In genomic region chr1:184296466-184297243, GRCh38 we compare ENCODE assay signal across 10 cellular contexts.
A peak's percentile ranks its signal among the peaks of the same experiment; 100 is the strongest.
DNase-seq lines count a peak whose midpoint lies in the region; ATAC-seq and TF ChIP-seq lines count a peak whose summit lies in the region.
"Had no signal": no experiment of that assay in that cellular context is flagged by ENCODE, and none has a peak within 500 bp of the region (broad histone marks: within the 10 kb centered on the region; RNA-seq: fewer than 3 reads in every experiment).

No MANE protein-coding gene starts in this region.

- H3K36me3 Mint-ChIP-seq in neural progenitor cell (no peaks in the 10 kb centered on the region), glutamatergic neuron (ENCODE audit: unreplicated experiment) (peaks cover 7% of the 10 kb centered on the region)
- H3K36me3 Mint-ChIP-seq: CD4-positive, CD25-positive, alpha-beta regulatory T cell had no signal

- peaks cover 7% of the 10 kb centered on the region for H3K9me3 Mint-ChIP-seq in neural progenitor cell
- peaks cover 9% of the 10 kb centered on the region for H3K9me3 Mint-ChIP-seq in glutamatergic neuron (ENCODE audit: unreplicated experiment)

- H3K4me1 Mint-ChIP-seq in neural progenitor cell (peaks cover 8% of the 10 kb centered on the region), glutamatergic neuron (ENCODE audit: low read depth, unreplicated experiment) (peaks cover 24% of the 10 kb centered on the region)
- H3K4me1 Mint-ChIP-seq: CD4-positive, CD25-positive, alpha-beta regulatory T cell had no signal

- DNase-seq in NCI-H1694 treated with DMSO at 0.1 percent for 48 hours (lab: John Stamatoyannopoulos, UW), result peak; percentile 91
- DNase-seq in dermis microvascular lymphatic vessel endothelial cell (ENCODE audit: low read depth in 2 of 2), result peak; percentile 23 to 95
- peak; percentile 72 for DNase-seq in middle frontal gyrus (ENCODE audit: extremely low spot score, low spot score)
- no peak for DNase-seq in neural progenitor cell (ENCODE audit: low spot score)
- no peak for DNase-seq in GM19238 (ENCODE audit: insufficient read length, low spot score)
- DNase-seq in glutamatergic neuron, result no peak
- DNase-seq: activated naive CD4-positive, alpha-beta T cell; CD4-positive, CD25-positive, alpha-beta regulatory T cell had no signal

- H3K27me3 Mint-ChIP-seq in neural progenitor cell (ENCODE audit: insufficient read depth, low read depth) (no peaks in the 10 kb centered on the region), glutamatergic neuron (ENCODE audit: unreplicated experiment) (peaks cover 11% of the 10 kb centered on the region)

- H3K9ac ChIP-seq in neural progenitor cell, result no peak overlapping the region

- no peaks in the 10 kb centered on the region for H3K36me3 ChIP-seq in ACC112 (ENCODE audit: insufficient read depth, low read length)
- no peaks in the 10 kb centered on the region for H3K36me3 ChIP-seq in neural progenitor cell

- H3K27ac ChIP-seq in ACC112 (ENCODE audit: low read depth, low read length) (peak overlapping the region; percentile 90), neural progenitor cell (no peak overlapping the region)

- H3F3A ChIP-seq in neural progenitor cell (ENCODE audit: low read depth), result peaks cover 11% of the 10 kb centered on the region

- TF ChIP-seq CTCF in neural progenitor cell (IDR thresholded peaks at IDR 0.05) (no peak), glutamatergic neuron (IDR thresholded peaks at IDR 0.05; ENCODE audit: partially characterized antibody, unreplicated experiment) (no peak)

- no peaks in the 10 kb centered on the region for H3K9me3 ChIP-seq in neural progenitor cell (ENCODE audit: low read depth)

- no peaks in the 10 kb centered on the region for H3K79me2 ChIP-seq in ACC112 (ENCODE audit: control insufficient read depth, insufficient read depth, low read length, unreplicated experiment)
- no peaks in the 10 kb centered on the region for H3K79me2 ChIP-seq in neural progenitor cell (ENCODE audit: low read depth)

- H3K4me3 ChIP-seq in ACC112 (ENCODE audit: low read depth, low read length), result peak overlapping the region; percentile 39
- H3K4me3 ChIP-seq in neural progenitor cell, result no peak overlapping the region

- H3K4me1 ChIP-seq in ACC112 (ENCODE audit: control insufficient read depth, insufficient read depth, low read length, unreplicated experiment) (peaks cover 52% of the 10 kb centered on the region), neural progenitor cell (peaks cover 24% of the 10 kb centered on the region)

- H3K27me3 ChIP-seq in ACC112 (ENCODE audit: insufficient read depth, low read length), result no peaks in the 10 kb centered on the region
- no peaks in the 10 kb centered on the region for H3K27me3 ChIP-seq in neural progenitor cell

- no peaks in the 10 kb centered on the region for H4K20me1 ChIP-seq in neural progenitor cell (ENCODE audit: low read depth)

- ATAC-seq in HG03460 (IDR thresholded peaks at IDR 0.05; ENCODE audit: unreplicated experiment), result no peak

- H3K4me2 ChIP-seq in neural progenitor cell, result no peak overlapping the region

- no peak overlapping the region for H3K27ac Mint-ChIP-seq in neural progenitor cell
- no peak overlapping the region for H3K27ac Mint-ChIP-seq in glutamatergic neuron (ENCODE audit: unreplicated experiment)
- H3K27ac Mint-ChIP-seq: CD4-positive, CD25-positive, alpha-beta regulatory T cell had no signal

- H2AFZ ChIP-seq in ACC112 (ENCODE audit: low read length, unreplicated experiment), result peak overlapping the region; percentile 94
- no peak overlapping the region for H2AFZ ChIP-seq in neural progenitor cell (replicated peaks)

- H3K4me3 Mint-ChIP-seq in neural progenitor cell (no peak overlapping the region), glutamatergic neuron (ENCODE audit: unreplicated experiment) (no peak overlapping the region)
- H3K4me3 Mint-ChIP-seq: CD4-positive, CD25-positive, alpha-beta regulatory T cell had no signal

Comparison
In these comparisons a context has a peak if more than half of its experiments do, and no peak if none do; other contexts are left out.
1. DNase-seq: peak in NCI-H1694 treated with DMSO at 0.1 percent for 48 hours (single experiment), dermis microvascular lymphatic vessel endothelial cell (2 of 2) and middle frontal gyrus (single experiment); none in neural progenitor cell (single experiment), GM19238 (single experiment) and glutamatergic neuron (single experiment).